In the genomic region with DNA sequence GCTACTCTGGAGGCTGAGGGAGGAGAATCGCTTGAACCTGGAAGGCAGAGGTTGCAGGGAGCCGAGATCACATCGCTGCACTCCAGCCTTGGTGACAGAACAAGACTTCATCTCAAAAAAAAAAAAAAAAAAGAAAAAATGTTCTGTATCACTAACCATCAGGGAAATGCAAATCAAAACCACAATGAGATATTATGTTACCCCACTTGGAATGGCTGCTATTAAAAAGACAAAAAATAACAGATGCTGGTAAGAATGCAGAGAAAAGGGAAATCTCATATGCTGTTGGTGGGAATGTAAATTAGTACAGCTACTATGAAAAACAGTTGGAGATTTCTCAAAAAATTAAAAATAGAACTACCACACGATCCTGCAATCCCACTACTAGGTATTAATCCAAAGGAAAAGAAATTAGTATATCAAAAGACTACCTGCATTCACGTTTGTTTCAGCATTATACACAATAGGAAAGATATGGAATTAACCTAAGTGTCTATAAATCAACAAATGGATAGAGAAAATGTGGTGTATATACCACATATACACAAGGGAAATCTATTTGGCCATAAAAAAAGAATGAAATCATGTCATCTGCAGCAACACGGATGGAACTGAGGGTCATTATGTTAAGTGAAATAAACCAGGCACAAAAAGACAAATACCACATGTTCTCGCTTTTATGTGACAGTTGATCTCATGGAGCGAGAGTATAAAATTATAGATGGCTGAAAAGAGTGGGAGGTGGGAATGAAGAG, we compare ENCODE assay signal across 17 cellular contexts.
DNase-seq lines count a peak whose midpoint lies in the region; ATAC-seq and TF ChIP-seq lines count a peak whose summit lies in the region.
"Had no signal": no experiment of that assay in that cellular context is flagged by ENCODE, and none has a peak within 500 bp of the region (broad histone marks: within the 10 kb centered on the region; RNA-seq: fewer than 3 reads in every experiment).

No MANE protein-coding gene starts in this region.

- no peak for TF ChIP-seq CTCF in OCI-LY7 (conservative IDR thresholded peaks at IDR 0.05; ENCODE audit: low read length)
- no peak for TF ChIP-seq CTCF in suprapubic skin (IDR thresholded peaks at IDR 0.05)
- no peak for TF ChIP-seq CTCF in transverse colon (IDR thresholded peaks at IDR 0.05)
- TF ChIP-seq CTCF in prostate gland (IDR thresholded peaks at IDR 0.05): no peak

- peak; percentile 29 for ATAC-seq in Right ventricle myocardium superior (ENCODE audit: poor library complexity)
- ATAC-seq: A549; activated T-helper 17 cell treated with anti-CD3 and anti-CD28 coated beads, Interleukin-2, amount 50 U/mL, for 72 hours; body of pancreas; lower lobe of right lung had no signal

- H3K9me2 ChIP-seq in OCI-LY7 (ENCODE audit: insufficient read depth, low read length): no peaks in the 10 kb centered on the region

- H3K27ac ChIP-seq in OCI-LY7 (ENCODE audit: low read depth, low read length, poor library complexity, severe bottlenecking) (no peak overlapping the region), suprapubic skin (peak overlapping the region; percentile 7), transverse colon (no peak overlapping the region), prostate gland (no peak overlapping the region)
- H3K27ac ChIP-seq: A549, body of pancreas, lower lobe of right lung, neutrophil, upper lobe of left lung had no signal

- intact Hi-C loops in Right ventricle myocardium superior (cut with DNase I): no loop called here
- intact Hi-C loops in cardiac septum (cut with DNase I): no loop called here
- intact Hi-C loops in OCI-LY7 (cut with micrococcal nuclease; ENCODE audit: unreplicated experiment): no loop called here
- intact Hi-C loops in transverse colon (cut with DNase I; ENCODE audit: low total_unique reads): no loop called here
- intact Hi-C loops in prostate gland (cut with DNase I): no loop called here

- in situ Hi-C loops in transverse colon (cut with MboI; ENCODE audit: low pct_ligation_motif_present in 1 of 4, low pct_unique_long_range_greater_than_20kb in 1 of 4, low sequenced_read_pairs in 3 of 4): no loop called here

- no peaks in the 10 kb centered on the region; the same call in 1 of the 2 replicates for H3K79me2 ChIP-seq in OCI-LY7 (ENCODE audit: insufficient read depth, low read depth, low read length)

- DNase-seq in Right ventricle myocardium superior: no peak
- DNase-seq in cardiac septum (ENCODE audit: low spot score): no peak
- DNase-seq in OCI-LY7 (ENCODE audit: low spot score): no peak
- DNase-seq in fibroblast of gingiva (ENCODE audit: low read depth): peak; percentile 88
- DNase-seq in suprapubic skin (ENCODE audit: low spot score in 2 of 2): no peak
- DNase-seq in transverse colon: no peak
- no peak for DNase-seq in glomerular visceral epithelial cell (ENCODE audit: extremely low spot score)
- no peak for DNase-seq in prostate gland (ENCODE audit: low spot score)
- DNase-seq: activated CD4-positive, alpha-beta T cell treated with anti-CD3 and anti-CD28 coated beads, Interleukin-2, amount 50 U/mL, for 48 hours; body of pancreas; hypothalamus; lower lobe of right lung; NCI-H2029 treated with DMSO at 0.1 percent for 48 hours; upper lobe of left lung had no signal

- 58% methylated on average over 8 of the region's 8 CpGs for WGBS in suprapubic skin
- 73 to 76% methylated on average over 8 of the region's 8 CpGs for WGBS in transverse colon (ENCODE audit: low coverage in 1 of 2), 2 donors
- 63% methylated on average over 8 of the region's 8 CpGs for WGBS in prostate gland

- H3K4me1 ChIP-seq in OCI-LY7 (ENCODE audit: insufficient read depth, low read length, poor library complexity, severe bottlenecking) (peaks cover 17% of the 10 kb centered on the region), suprapubic skin (peaks cover 11% of the 10 kb centered on the region), transverse colon (peaks cover 0 to 14% (median 4%) of the 10 kb centered on the region in 4 donors), prostate gland (replicated peaks) (no peaks in the 10 kb centered on the region)
- H3K4me1 ChIP-seq: upper lobe of left lung had no signal

- BruUV-seq in OCI-LY7 (replicated peaks; lab: Mats Ljungman, UMichigan): no TSS peak

- no peak overlapping the region for H3K4me3 ChIP-seq in OCI-LY7 (ENCODE audit: low read depth, low read length, poor library complexity, severe bottlenecking)
- no peak overlapping the region for H3K4me3 ChIP-seq in suprapubic skin
- no peak overlapping the region for H3K4me3 ChIP-seq in transverse colon
- no peak overlapping the region for H3K4me3 ChIP-seq in prostate gland
- H3K4me3 ChIP-seq: A549, body of pancreas, lower lobe of right lung, upper lobe of left lung had no signal

- TF ChIP-seq EP300 in suprapubic skin (IDR thresholded peaks at IDR 0.05): no peak
- TF ChIP-seq EP300 in transverse colon (IDR thresholded peaks at IDR 0.05; ENCODE audit: low read depth): no peak

- TF ChIP-seq POLR2A in suprapubic skin (IDR thresholded peaks at IDR 0.05): no peak
- no peak for TF ChIP-seq POLR2A in transverse colon (IDR thresholded peaks at IDR 0.05)
- no peak for TF ChIP-seq POLR2A in prostate gland (IDR thresholded peaks at IDR 0.05)

- H2AFZ ChIP-seq in OCI-LY7 (ENCODE audit: low read length): no peak overlapping the region

- H3K4me2 ChIP-seq in OCI-LY7 (ENCODE audit: low read length): peak overlapping the region; percentile 40; the same call in 1 of the 2 replicates
- H3K4me2 ChIP-seq: A549 had no signal

- peaks cover 4% of the 10 kb centered on the region; the same call in 1 of the 2 replicates for H4K20me1 ChIP-seq in OCI-LY7 (ENCODE audit: insufficient read depth, low read length)

- H3K36me3 ChIP-seq in OCI-LY7 (ENCODE audit: insufficient read depth, low read length) (no peaks in the 10 kb centered on the region), suprapubic skin (no peaks in the 10 kb centered on the region), transverse colon (no peaks in the 10 kb centered on the region), prostate gland (no peaks in the 10 kb centered on the region)
- H3K36me3 ChIP-seq: lower lobe of right lung, neutrophil, upper lobe of left lung had no signal

- POLR2A ChIA-PET in OCI-LY7 (lab: Charles Lee): interaction anchor here (0.7 to 1.0 kb wide), 2 partner anchors 105 to 649 kb away, joined by 3 to 5 read pairs; no protein-coding TSS in a partner anchor

- H3K27me3 ChIP-seq in suprapubic skin (no peaks in the 10 kb centered on the region), transverse colon (no peaks in the 10 kb centered on the region), prostate gland (replicated peaks; ENCODE audit: insufficient read depth) (no peaks in the 10 kb centered on the region)
- H3K27me3 ChIP-seq: body of pancreas, neutrophil, upper lobe of left lung had no signal

- H3K9me3 ChIP-seq in OCI-LY7 (ENCODE audit: low read length): no peaks in the 10 kb centered on the region
- H3K9me3 ChIP-seq in suprapubic skin: no peaks in the 10 kb centered on the region
- H3K9me3 ChIP-seq in transverse colon: no peaks in the 10 kb centered on the region
- no peaks in the 10 kb centered on the region for H3K9me3 ChIP-seq in prostate gland
- H3K9me3 ChIP-seq: A549, body of pancreas, lower lobe of right lung, neutrophil, upper lobe of left lung had no signal

- CTCF ChIA-PET in OCI-LY7 (lab: Charles Lee; ENCODE audit: unreplicated experiment): no interaction called here
